ENCODE assay signal across 1 cellular context in the genomic region with DNA sequence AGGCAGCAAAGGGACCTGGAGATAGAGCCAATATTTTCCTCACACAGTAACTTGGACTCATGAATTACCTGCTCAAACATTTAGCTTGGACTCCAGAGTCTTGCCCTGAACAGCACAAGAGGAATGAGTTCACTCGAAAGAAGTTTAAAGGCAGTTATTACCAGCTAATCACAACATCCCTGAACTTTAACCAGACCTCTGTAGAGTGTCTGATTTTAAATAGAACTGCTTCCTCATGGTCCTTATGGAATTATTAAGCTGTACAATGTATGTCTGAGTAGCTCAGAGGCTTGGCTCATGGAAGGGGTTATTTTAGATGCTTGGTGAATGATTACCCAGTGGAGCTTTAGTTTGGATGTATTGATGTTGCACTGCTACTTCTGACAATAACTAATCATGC.
TF ChIP-seq lines count a peak whose summit lies in the region.

No MANE protein-coding gene starts in this region.

TF ChIP-seq in HepG2, 621 proteins besides CTCF, POLR2A, EP300 and RAD21 (continued from another document):
- TF ChIP-seq, protein P1, sequence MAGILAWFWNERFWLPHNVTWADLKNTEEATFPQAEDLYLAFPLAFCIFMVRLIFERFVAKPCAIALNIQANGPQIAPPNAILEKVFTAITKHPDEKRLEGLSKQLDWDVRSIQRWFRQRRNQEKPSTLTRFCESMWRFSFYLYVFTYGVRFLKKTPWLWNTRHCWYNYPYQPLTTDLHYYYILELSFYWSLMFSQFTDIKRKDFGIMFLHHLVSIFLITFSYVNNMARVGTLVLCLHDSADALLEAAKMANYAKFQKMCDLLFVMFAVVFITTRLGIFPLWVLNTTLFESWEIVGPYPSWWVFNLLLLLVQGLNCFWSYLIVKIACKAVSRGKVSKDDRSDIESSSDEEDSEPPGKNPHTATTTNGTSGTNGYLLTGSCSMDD (CRISPR knock-in tag; IDR thresholded peaks at IDR 0.05): no peak
- TF ChIP-seq ZNF282 (IDR thresholded peaks at IDR 0.05; ENCODE audit: partially characterized antibody) (no peak), REPIN1 (CRISPR knock-in tag; IDR thresholded peaks at IDR 0.05; ENCODE audit: borderline replicate concordance, low read depth) (no peak), PRPF4 (IDR thresholded peaks at IDR 0.05; ENCODE audit: low read depth, low read length, poor library complexity, severe bottlenecking) (no peak), ZNF563 (CRISPR knock-in tag; IDR thresholded peaks at IDR 0.05) (no peak), MXI1 (IDR thresholded peaks at IDR 0.05; ENCODE audit: borderline replicate concordance, low read depth, low read length) (no peak), PRMT3 (CRISPR knock-in tag; IDR thresholded peaks at IDR 0.05; ENCODE audit: borderline replicate concordance, low read depth) (no peak), ZNF367 (CRISPR knock-in tag; IDR thresholded peaks at IDR 0.05; ENCODE audit: borderline replicate concordance) (no peak), ZNF605 (CRISPR knock-in tag; IDR thresholded peaks at IDR 0.05) (no peak), CAMTA2 (CRISPR knock-in tag; IDR thresholded peaks at IDR 0.05; ENCODE audit: borderline replicate concordance) (no peak), PITX1 (CRISPR knock-in tag; IDR thresholded peaks at IDR 0.05) (no peak), SP4 (CRISPR knock-in tag; IDR thresholded peaks at IDR 0.05) (no peak)
- TF ChIP-seq, protein P2, sequence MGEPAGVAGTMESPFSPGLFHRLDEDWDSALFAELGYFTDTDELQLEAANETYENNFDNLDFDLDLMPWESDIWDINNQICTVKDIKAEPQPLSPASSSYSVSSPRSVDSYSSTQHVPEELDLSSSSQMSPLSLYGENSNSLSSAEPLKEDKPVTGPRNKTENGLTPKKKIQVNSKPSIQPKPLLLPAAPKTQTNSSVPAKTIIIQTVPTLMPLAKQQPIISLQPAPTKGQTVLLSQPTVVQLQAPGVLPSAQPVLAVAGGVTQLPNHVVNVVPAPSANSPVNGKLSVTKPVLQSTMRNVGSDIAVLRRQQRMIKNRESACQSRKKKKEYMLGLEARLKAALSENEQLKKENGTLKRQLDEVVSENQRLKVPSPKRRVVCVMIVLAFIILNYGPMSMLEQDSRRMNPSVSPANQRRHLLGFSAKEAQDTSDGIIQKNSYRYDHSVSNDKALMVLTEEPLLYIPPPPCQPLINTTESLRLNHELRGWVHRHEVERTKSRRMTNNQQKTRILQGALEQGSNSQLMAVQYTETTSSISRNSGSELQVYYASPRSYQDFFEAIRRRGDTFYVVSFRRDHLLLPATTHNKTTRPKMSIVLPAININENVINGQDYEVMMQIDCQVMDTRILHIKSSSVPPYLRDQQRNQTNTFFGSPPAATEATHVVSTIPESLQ (CRISPR knock-in tag; conservative IDR thresholded peaks at IDR 0.05): no peak
- TF ChIP-seq, protein P3, sequence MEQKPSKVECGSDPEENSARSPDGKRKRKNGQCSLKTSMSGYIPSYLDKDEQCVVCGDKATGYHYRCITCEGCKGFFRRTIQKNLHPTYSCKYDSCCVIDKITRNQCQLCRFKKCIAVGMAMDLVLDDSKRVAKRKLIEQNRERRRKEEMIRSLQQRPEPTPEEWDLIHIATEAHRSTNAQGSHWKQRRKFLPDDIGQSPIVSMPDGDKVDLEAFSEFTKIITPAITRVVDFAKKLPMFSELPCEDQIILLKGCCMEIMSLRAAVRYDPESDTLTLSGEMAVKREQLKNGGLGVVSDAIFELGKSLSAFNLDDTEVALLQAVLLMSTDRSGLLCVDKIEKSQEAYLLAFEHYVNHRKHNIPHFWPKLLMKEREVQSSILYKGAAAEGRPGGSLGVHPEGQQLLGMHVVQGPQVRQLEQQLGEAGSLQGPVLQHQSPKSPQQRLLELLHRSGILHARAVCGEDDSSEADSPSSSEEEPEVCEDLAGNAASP (CRISPR knock-in tag; IDR thresholded peaks at IDR 0.05; ENCODE audit: borderline replicate concordance): no peak
- TF ChIP-seq, protein P4, sequence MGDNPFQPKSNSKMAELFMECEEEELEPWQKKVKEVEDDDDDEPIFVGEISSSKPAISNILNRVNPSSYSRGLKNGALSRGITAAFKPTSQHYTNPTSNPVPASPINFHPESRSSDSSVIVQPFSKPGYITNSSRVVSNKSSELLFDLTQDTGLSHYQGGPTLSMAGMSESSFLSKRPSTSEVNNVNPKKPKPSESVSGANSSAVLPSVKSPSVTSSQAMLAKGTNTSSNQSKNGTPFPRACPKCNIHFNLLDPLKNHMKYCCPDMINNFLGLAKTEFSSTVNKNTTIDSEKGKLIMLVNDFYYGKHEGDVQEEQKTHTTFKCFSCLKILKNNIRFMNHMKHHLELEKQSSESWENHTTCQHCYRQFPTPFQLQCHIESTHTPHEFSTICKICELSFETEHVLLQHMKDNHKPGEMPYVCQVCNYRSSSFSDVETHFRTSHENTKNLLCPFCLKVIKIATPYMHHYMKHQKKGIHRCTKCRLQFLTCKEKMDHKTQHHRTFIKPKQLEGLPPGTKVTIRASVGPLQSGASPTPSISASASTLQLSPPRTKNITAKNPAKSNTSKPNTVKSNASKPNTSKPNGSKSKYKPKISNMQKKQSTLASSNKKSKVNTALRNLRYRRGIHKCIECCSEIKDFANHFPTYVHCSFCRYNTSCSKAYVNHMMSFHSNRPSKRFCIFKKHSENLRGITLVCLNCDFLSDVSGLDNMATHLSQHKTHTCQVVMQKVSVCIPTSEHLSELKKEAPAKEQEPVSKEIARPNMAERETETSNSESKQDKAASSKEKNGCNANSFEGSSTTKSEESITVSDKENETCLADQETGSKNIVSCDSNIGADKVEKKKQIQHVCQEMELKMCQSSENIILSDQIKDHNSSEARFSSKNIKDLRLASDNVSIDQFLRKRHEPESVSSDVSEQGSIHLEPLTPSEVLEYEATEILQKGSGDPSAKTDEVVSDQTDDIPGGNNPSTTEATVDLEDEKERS (CRISPR knock-in tag; IDR thresholded peaks at IDR 0.05): no peak
